28 cellular contexts compared by ENCODE assay signal in the genomic region with DNA sequence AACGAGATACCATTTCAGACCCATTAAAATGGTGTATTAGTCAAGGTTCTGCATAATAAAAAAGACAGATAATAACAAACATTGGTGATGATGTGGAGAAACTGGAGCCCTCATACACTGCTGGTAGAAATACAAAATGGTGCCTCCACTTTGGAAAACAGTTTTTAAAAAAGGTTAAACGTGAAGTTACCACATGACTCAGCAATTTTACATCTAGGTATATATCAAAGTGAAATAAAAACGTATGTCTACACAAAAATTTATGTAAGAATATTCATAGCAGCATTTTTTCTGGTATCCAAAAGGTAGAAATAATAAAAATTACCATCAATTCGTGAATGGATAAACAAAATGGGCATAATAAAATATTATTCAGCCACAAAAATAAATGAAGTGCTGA.
DNase-seq lines count a peak whose midpoint lies in the region; ATAC-seq, FAIRE-seq and TF ChIP-seq lines count a peak whose summit lies in the region.
"Had no signal": no experiment of that assay in that cellular context is flagged by ENCODE, and none has a peak within 500 bp of the region (broad histone marks: within the 10 kb centered on the region; RNA-seq: fewer than 3 reads in every experiment).

No MANE protein-coding gene starts in this region.

- no peaks in the 10 kb centered on the region; the same call in 1 of the 2 replicates for H3K9me3 ChIP-seq in HepG2 (ENCODE audit: low read length)
- no peaks in the 10 kb centered on the region for H3K9me3 ChIP-seq in right lobe of liver
- no peaks in the 10 kb centered on the region for H3K9me3 ChIP-seq in IMR-90 (ENCODE audit: control insufficient read depth, insufficient read depth, low read length)
- H3K9me3 ChIP-seq in H1 (ENCODE audit: insufficient read depth in 2 of 2, low read depth in 1 of 2, low read length in 1 of 2) = no peaks in the 10 kb centered on the region
- no peaks in the 10 kb centered on the region for H3K9me3 ChIP-seq in neuronal stem cell (replicated peaks in 1 of 2; ENCODE audit: control insufficient read depth in 2 of 2, insufficient read depth in 1 of 2, low read depth in 1 of 2, low read length in 2 of 2)
- H3K9me3 ChIP-seq: BE2C, BLaER1 had no signal

- H4K20me1 ChIP-seq in HepG2 (ENCODE audit: insufficient read depth, low read length) = no peaks in the 10 kb centered on the region
- H4K20me1 ChIP-seq in IMR-90 (ENCODE audit: insufficient read depth, low read length) = no peaks in the 10 kb centered on the region
- H4K20me1 ChIP-seq in H1 (replicated peaks in 1 of 2; ENCODE audit: control insufficient read depth in 1 of 2, insufficient read depth in 2 of 2, low read length in 2 of 2) = no peaks in the 10 kb centered on the region
- H4K20me1 ChIP-seq: BLaER1 had no signal

- H2AK5ac ChIP-seq in IMR-90 (ENCODE audit: low read depth, low read length) = no peak overlapping the region
- no peak overlapping the region for H2AK5ac ChIP-seq in H1 (ENCODE audit: low read depth, low read length)
- H2AK5ac ChIP-seq in neuronal stem cell (ENCODE audit: low read depth, low read length) = no peak overlapping the region

- TF ChIP-seq POLR2A in HepG2 (IDR thresholded peaks at IDR 0.05; ENCODE audit: insufficient read depth in 1 of 2, low read depth in 2 of 2, low read length in 2 of 2) = no peak
- no peak for TF ChIP-seq POLR2A in right lobe of liver (IDR thresholded peaks at IDR 0.05)
- no peak for TF ChIP-seq POLR2A in IMR-90 (IDR thresholded peaks at IDR 0.05; ENCODE audit: low read depth, low read length)
- no peak for TF ChIP-seq POLR2A in H1 (IDR thresholded peaks at IDR 0.05; ENCODE audit: control extremely low read depth in 1 of 2, low read depth in 2 of 2, low read length in 2 of 2)

- FAIRE-seq in HepG2 (lab: Jason Lieb, UNC) (no peak), H1 (lab: Jason Lieb, UNC) (no peak)
- FAIRE-seq: G401.6, GM12891, GM19239 had no signal

- H3K4me3 ChIP-seq in HepG2 (replicated peaks in 1 of 3; ENCODE audit: insufficient read depth in 1 of 3, low read depth in 2 of 3, low read length in 3 of 3) (no peak overlapping the region), right lobe of liver (no peak overlapping the region), IMR-90 (ENCODE audit: insufficient read depth, low read depth, low read length) (no peak overlapping the region), H1 (ENCODE audit: extremely low read depth in 1 of 4, insufficient read depth in 2 of 4, low read depth in 3 of 4, low read length in 4 of 4) (no peak overlapping the region), neuronal stem cell (ENCODE audit: low read length in 2 of 2) (no peak overlapping the region)
- H3K4me3 ChIP-seq: BLaER1 had no signal

- no peak overlapping the region for H2BK12ac ChIP-seq in H1 (ENCODE audit: low read depth, low read length)
- no peak overlapping the region for H2BK12ac ChIP-seq in neuronal stem cell (ENCODE audit: low read length)

- ATAC-seq in HepG2 (no peak), right lobe of liver (no peak), IMR-90 (ENCODE audit: low read depth) (no peak)
- ATAC-seq in stimulated activated memory B cell treated with anti-CD40 and anti-IgM and Interleukin-4, amounts not matched to agents 10 μg/mL and 1 μg/mL and 100 μg/mL, for 72 hours = no peak

- no TSS peak for BruUV-seq in HepG2 (replicated peaks; lab: Mats Ljungman, UMichigan)
- BruUV-seq in IMR-90 (replicated peaks; lab: Mats Ljungman, UMichigan) = no TSS peak

- H3K56ac ChIP-seq in IMR-90 (ENCODE audit: extremely low read depth, insufficient read depth, low read length) (no peak overlapping the region), H1 (replicated peaks; ENCODE audit: insufficient read length, low read depth, low read length) (no peak overlapping the region)

- DNase-seq in HepG2 (ENCODE audit: low spot score) (no peak), right lobe of liver (no peak), IMR-90 (no peak), H1 (ENCODE audit: low read depth in 1 of 2, low spot score in 2 of 2) (no peak), NCI-H1105 (lab: John Stamatoyannopoulos, UW) (no peak), neuronal stem cell (ENCODE audit: low spot score) (no peak)
- no peak for DNase-seq in NK-92 treated with Interleukin-12 subunit alpha and Interleukin-12 subunit beta, amount 100 ng/mL, for 24 hours (lab: John Stamatoyannopoulos, UW)
- DNase-seq: ACHN; BE2C; C1 segment of cervical spinal cord; CD4-positive, alpha-beta memory T cell; CD4-positive, CD25-positive, alpha-beta regulatory T cell; CD8-positive, alpha-beta memory T cell; COR-L47; DMS 273 treated with DMSO at 0.1 percent for 48 hours; DMS153; DMS53; DMS79; DND-41; EL; GF-D8 had no signal

- H3K79me1 ChIP-seq in IMR-90 (ENCODE audit: low read depth in 1 of 2, low read length in 2 of 2) (no peaks in the 10 kb centered on the region), H1 (ENCODE audit: low read depth, low read length) (no peaks in the 10 kb centered on the region), neuronal stem cell (ENCODE audit: low read depth, low read length) (no peaks in the 10 kb centered on the region)

- H3K9ac ChIP-seq in HepG2 (ENCODE audit: insufficient read depth, low read depth, low read length) = no peak overlapping the region
- no peak overlapping the region for H3K9ac ChIP-seq in IMR-90 (ENCODE audit: low read depth, low read length)
- H3K9ac ChIP-seq in H1 (replicated peaks in 1 of 4; ENCODE audit: extremely low read depth in 1 of 4, low read depth in 3 of 4, low read length in 3 of 4) = no peak overlapping the region
- H3K9ac ChIP-seq in neuronal stem cell (ENCODE audit: low read depth, low read length, poor library complexity) = no peak overlapping the region
- H3K9ac ChIP-seq: BLaER1 had no signal

- dilution Hi-C loops in IMR-90 (cut with HindIII; ENCODE audit: low sequenced_read_pairs, unreplicated experiment) = no loop called here

- no peak for TF ChIP-seq EP300 in HepG2 (IDR thresholded peaks at IDR 0.05; ENCODE audit: low read depth in 2 of 2, low read length in 2 of 2)
- no peak for TF ChIP-seq EP300 in HepG2 (CRISPR knock-in tag; IDR thresholded peaks at IDR 0.05; ENCODE audit: borderline replicate concordance)
- no peak for TF ChIP-seq EP300 in H1 (IDR thresholded peaks at IDR 0.05; ENCODE audit: borderline replicate concordance in 1 of 2, low read depth in 2 of 2, low read length in 2 of 2)

- H4K8ac ChIP-seq in IMR-90 (ENCODE audit: low read depth in 2 of 2, low read length in 2 of 2) (no peak overlapping the region), H1 (ENCODE audit: extremely low read depth, insufficient read depth, low read length) (no peak overlapping the region), neuronal stem cell (ENCODE audit: low read depth, low read length) (no peak overlapping the region)

- no peaks in the 10 kb centered on the region for H3K27me3 Mint-ChIP-seq in stimulated activated memory B cell treated with anti-CD40 and anti-IgM and Interleukin-4, amounts not matched to agents 10 μg/mL and 1 μg/mL and 100 μg/mL, for 72 hours
- H3K27me3 Mint-ChIP-seq: CD4-positive, CD25-positive, alpha-beta regulatory T cell had no signal

- H3K4me3 Mint-ChIP-seq in stimulated activated memory B cell treated with anti-CD40 and anti-IgM and Interleukin-4, amounts not matched to agents 10 μg/mL and 1 μg/mL and 100 μg/mL, for 72 hours = no peak overlapping the region
- H3K4me3 Mint-ChIP-seq: CD14-positive monocyte; CD4-positive, alpha-beta memory T cell; CD4-positive, CD25-positive, alpha-beta regulatory T cell; CD8-positive, alpha-beta memory T cell had no signal

- TF ChIP-seq CTCF in HepG2 (CRISPR knock-in tag; IDR thresholded peaks at IDR 0.05) (no peak), right lobe of liver (IDR thresholded peaks at IDR 0.05) (no peak), IMR-90 (conservative IDR thresholded peaks at IDR 0.05; ENCODE audit: low read depth, low read length) (no peak), H1 (IDR thresholded peaks at IDR 0.05; ENCODE audit: control extremely low read depth in 1 of 3, insufficient read depth in 1 of 3, low read depth in 1 of 3, low read length in 3 of 3) (no peak)

- 3% methylated on average over 4 of the region's 4 CpGs for WGBS in HepG2 (ENCODE audit: low lambda C conversion rate)
- 24% methylated on average over 4 of the region's 4 CpGs for WGBS in right lobe of liver (ENCODE audit: insufficient coverage, low coverage, low lambda C conversion rate, missing lambda C conversion rate)
- WGBS in IMR-90 (ENCODE audit: extremely low coverage in 2 of 2, insufficient read length in 1 of 2), 2 experiments = no CpG with 5 or more reads among the region's 4 CpGs
- WGBS in H1 (ENCODE audit: extremely low coverage in 1 of 2, insufficient coverage in 1 of 2, insufficient read length in 1 of 2, insufficient replicate concordance in 2 of 2, low coverage in 1 of 2, low lambda C conversion rate in 2 of 2, missing lambda C conversion rate in 1 of 2), 2 experiments = 85% methylated on average over 4 of the region's 4 CpGs; no CpG with 5 or more reads in 1 of the 2 experiments
- WGBS in neuronal stem cell (ENCODE audit: extremely low coverage in 2 of 2, insufficient read length in 2 of 2, insufficient replicate concordance in 1 of 2), 2 donors = no CpG with 5 or more reads among the region's 4 CpGs

- H3K14ac ChIP-seq in IMR-90 (replicated peaks; ENCODE audit: low read depth, low read length) = no peak overlapping the region
- no peak overlapping the region for H3K14ac ChIP-seq in H1 (ENCODE audit: insufficient read length)
- H3K14ac ChIP-seq in neuronal stem cell (ENCODE audit: low read length) = no peak overlapping the region

- H3K4me1 Mint-ChIP-seq in stimulated activated memory B cell treated with anti-CD40 and anti-IgM and Interleukin-4, amounts not matched to agents 10 μg/mL and 1 μg/mL and 100 μg/mL, for 72 hours = peaks cover 48% of the 10 kb centered on the region
- H3K4me1 Mint-ChIP-seq: CD14-positive monocyte; CD4-positive, alpha-beta memory T cell; CD8-positive, alpha-beta memory T cell had no signal

- H2BK120ac ChIP-seq in IMR-90 (ENCODE audit: low read depth, low read length) = no peak overlapping the region
- no peak overlapping the region for H2BK120ac ChIP-seq in H1 (replicated peaks; ENCODE audit: low read depth, low read length)
- H2BK120ac ChIP-seq in neuronal stem cell (ENCODE audit: low read depth, low read length) = no peak overlapping the region

- no peaks in the 10 kb centered on the region for H3K9me3 Mint-ChIP-seq in stimulated activated memory B cell treated with anti-CD40 and anti-IgM and Interleukin-4, amounts not matched to agents 10 μg/mL and 1 μg/mL and 100 μg/mL, for 72 hours
- H3K9me3 Mint-ChIP-seq: CD4-positive, alpha-beta memory T cell; CD8-positive, alpha-beta memory T cell had no signal

- no peak overlapping the region for H2BK20ac ChIP-seq in IMR-90 (ENCODE audit: low read depth, low read length)
- H2BK20ac ChIP-seq in H1 (ENCODE audit: low read length) = no peak overlapping the region

- no peak overlapping the region for H2AK9ac ChIP-seq in IMR-90 (replicated peaks; ENCODE audit: low read depth, low read length, poor library complexity)

- H3K23me2 ChIP-seq in H1 (ENCODE audit: low read depth, low read length) = no peaks in the 10 kb centered on the region

- H3K27ac ChIP-seq in HepG2 (ENCODE audit: extremely low read length, insufficient read depth, low read length) (no peak overlapping the region), right lobe of liver (no peak overlapping the region), IMR-90 (ENCODE audit: insufficient read depth, low read length) (no peak overlapping the region), H1 (ENCODE audit: low read depth, low read length) (no peak overlapping the region), neuronal stem cell (replicated peaks; ENCODE audit: low read length) (no peak overlapping the region)
- H3K27ac ChIP-seq: 22Rv1, BLaER1 had no signal

- H2BK5ac ChIP-seq in IMR-90 (ENCODE audit: low read depth, low read length, poor library complexity, severe bottlenecking) (no peak overlapping the region), H1 (ENCODE audit: low read depth, low read length) (no peak overlapping the region), neuronal stem cell (ENCODE audit: low read length) (no peak overlapping the region)

- no peaks in the 10 kb centered on the region for H3K9me1 ChIP-seq in IMR-90 (ENCODE audit: insufficient read depth, low read length)

- peak overlapping the region; percentile 47 for H3K27ac Mint-ChIP-seq in stimulated activated memory B cell treated with anti-CD40 and anti-IgM and Interleukin-4, amounts not matched to agents 10 μg/mL and 1 μg/mL and 100 μg/mL, for 72 hours
- H3K27ac Mint-ChIP-seq: CD14-positive monocyte; CD4-positive, alpha-beta memory T cell; CD4-positive, CD25-positive, alpha-beta regulatory T cell; CD8-positive, alpha-beta memory T cell had no signal

- H3K36me3 ChIP-seq in HepG2 (replicated peaks in 1 of 2; ENCODE audit: control insufficient read depth in 1 of 2, insufficient read depth in 2 of 2, low read length in 2 of 2) (no peaks in the 10 kb centered on the region), right lobe of liver (no peaks in the 10 kb centered on the region), IMR-90 (ENCODE audit: control insufficient read depth, insufficient read depth, low read length) (no peaks in the 10 kb centered on the region), H1 (ENCODE audit: control insufficient read depth in 2 of 4, insufficient read depth in 4 of 4, low read length in 3 of 4) (no peaks in the 10 kb centered on the region), neuronal stem cell (replicated peaks in 1 of 2; ENCODE audit: control insufficient read depth in 2 of 2, insufficient read depth in 2 of 2, low read length in 2 of 2) (no peaks in the 10 kb centered on the region)
- H3K36me3 ChIP-seq: BE2C, BLaER1 had no signal

- no peak overlapping the region for H2AFZ ChIP-seq in HepG2 (ENCODE audit: low read length)
- no peak overlapping the region for H2AFZ ChIP-seq in IMR-90 (replicated peaks; ENCODE audit: low read length, poor library complexity)
- no peak overlapping the region for H2AFZ ChIP-seq in H1 (ENCODE audit: low read length)
- no peak overlapping the region for H2AFZ ChIP-seq in neuronal stem cell (ENCODE audit: low read length)

- H3K18ac ChIP-seq in IMR-90 (ENCODE audit: low read depth, low read length) = no peak overlapping the region
- no peak overlapping the region for H3K18ac ChIP-seq in H1 (ENCODE audit: extremely low read depth, low read length)
- H3K18ac ChIP-seq in neuronal stem cell (ENCODE audit: low read length) = no peak overlapping the region

- H3K36me3 Mint-ChIP-seq in stimulated activated memory B cell treated with anti-CD40 and anti-IgM and Interleukin-4, amounts not matched to agents 10 μg/mL and 1 μg/mL and 100 μg/mL, for 72 hours = peaks cover 5% of the 10 kb centered on the region
- H3K36me3 Mint-ChIP-seq: CD14-positive monocyte; CD4-positive, alpha-beta memory T cell; CD4-positive, CD25-positive, alpha-beta regulatory T cell; CD8-positive, alpha-beta memory T cell had no signal

- H2BK15ac ChIP-seq in IMR-90 (ENCODE audit: low read depth, low read length) (no peak overlapping the region), H1 (ENCODE audit: low read length) (no peak overlapping the region), neuronal stem cell (ENCODE audit: low read length) (no peak overlapping the region)

- H3K4me1 ChIP-seq in HepG2 (ENCODE audit: insufficient read depth, low read length) (no peaks in the 10 kb centered on the region), right lobe of liver (no peaks in the 10 kb centered on the region), IMR-90 (ENCODE audit: control insufficient read depth, insufficient read depth, low read length) (no peaks in the 10 kb centered on the region), H1 (replicated peaks in 1 of 4; ENCODE audit: control insufficient read depth in 3 of 4, insufficient read depth in 4 of 4, low read length in 3 of 4) (no peaks in the 10 kb centered on the region), neuronal stem cell (ENCODE audit: control insufficient read depth in 2 of 2, insufficient read depth in 1 of 2, low read depth in 1 of 2, low read length in 2 of 2) (no peaks in the 10 kb centered on the region)
- H3K4me1 ChIP-seq: BE2C had no signal

- H3K27me3 ChIP-seq in HepG2 (ENCODE audit: control insufficient read depth in 1 of 2, insufficient read depth in 2 of 2, low read length in 2 of 2) = no peaks in the 10 kb centered on the region
- H3K27me3 ChIP-seq in right lobe of liver = no peaks in the 10 kb centered on the region
- 0 out of 2 replicates have a peak, but pooled peaks cover 2% of the 10 kb centered on the region for H3K27me3 ChIP-seq in IMR-90 (ENCODE audit: control insufficient read depth, insufficient read depth, low read length)
- no peaks in the 10 kb centered on the region for H3K27me3 ChIP-seq in H1 (replicated peaks in 1 of 4; ENCODE audit: control insufficient read depth in 3 of 4, extremely low read depth in 1 of 4, insufficient read depth in 3 of 4, low read length in 3 of 4)
- no peaks in the 10 kb centered on the region for H3K27me3 ChIP-seq in neuronal stem cell (ENCODE audit: control insufficient read depth in 3 of 3, insufficient read depth in 3 of 3, low read depth in 1 of 3, low read length in 3 of 3)
- H3K27me3 ChIP-seq: BE2C, BLaER1 had no signal

- H4K5ac ChIP-seq in IMR-90 (ENCODE audit: low read depth, low read length) = no peak overlapping the region
- H4K5ac ChIP-seq in H1 (ENCODE audit: insufficient read length, low read depth, low read length) = no peak overlapping the region

- H3K23ac ChIP-seq in IMR-90 (ENCODE audit: low read depth, low read length) (no peak overlapping the region), H1 (ENCODE audit: insufficient read length) (no peak overlapping the region), neuronal stem cell (ENCODE audit: low read depth, low read length, poor library complexity) (no peak overlapping the region)

- TF ChIP-seq RAD21 in HepG2 (CRISPR knock-in tag; IDR thresholded peaks at IDR 0.05) (no peak), IMR-90 (IDR thresholded peaks at IDR 0.05; ENCODE audit: low read length) (no peak), H1 (IDR thresholded peaks at IDR 0.05 in 1 of 2, conservative IDR thresholded peaks at IDR 0.05 in 1 of 2; ENCODE audit: low read depth in 2 of 2, low read length in 2 of 2) (no peak)

- intact Hi-C loops in HepG2 (cut with micrococcal nuclease; ENCODE audit: unreplicated experiment) (no loop called here), right lobe of liver (cut with DNase I) (no loop called here), IMR-90 (cut with micrococcal nuclease) (no loop called here)

- POLR2A ChIA-PET in HepG2 (lab: Yijun Ruan, JAX) (no interaction called here), IMR-90 (lab: Charles Lee; ENCODE audit: unreplicated experiment) (no interaction called here), H1 (lab: Charles Lee; ENCODE audit: partially characterized antibody) (no interaction called here)

- in situ Hi-C loops in HepG2 (cut with HindIII; ENCODE audit: extremely low pct_ligation_motif_present, low pct_unique_long_range_greater_than_20kb) (no loop called here), IMR-90 (cut with MboI; ENCODE audit: low sequenced_read_pairs) (no loop called here)

- no peak overlapping the region for H3K4me2 ChIP-seq in HepG2 (ENCODE audit: low read depth, low read length)
- H3K4me2 ChIP-seq in IMR-90 (ENCODE audit: low read depth, low read length) = no peak overlapping the region
- no peak overlapping the region for H3K4me2 ChIP-seq in H1 (ENCODE audit: insufficient read depth in 1 of 2, low read depth in 2 of 2, low read length in 2 of 2)
- H3K4me2 ChIP-seq in neuronal stem cell (ENCODE audit: insufficient read depth, low read length, poor library complexity, severe bottlenecking) = no peak overlapping the region
- H3K4me2 ChIP-seq: BLaER1 had no signal

- CTCF ChIA-PET in HepG2 (lab: Yijun Ruan, JAX; ENCODE audit: low intra/inter-chr PET ratio, low total read pairs) = no interaction called here
- CTCF ChIA-PET in IMR-90 (lab: Yijun Ruan, JAX) = no interaction called here
- CTCF ChIA-PET in H1 (lab: Charles Lee; ENCODE audit: partially characterized antibody) = no interaction called here

- no peak overlapping the region for H3K4ac ChIP-seq in IMR-90 (ENCODE audit: low read depth, low read length)
- no peak overlapping the region for H3K4ac ChIP-seq in H1 (replicated peaks; ENCODE audit: insufficient read length, low read depth, low read length)
- H3K4ac ChIP-seq in neuronal stem cell (ENCODE audit: low read length) = no peak overlapping the region

- H3K79me2 ChIP-seq in HepG2 (ENCODE audit: insufficient read depth, low read length) = no peaks in the 10 kb centered on the region
- H3K79me2 ChIP-seq in H1 (ENCODE audit: control insufficient read depth in 1 of 2, insufficient read depth in 2 of 2, low read length in 2 of 2) = no peaks in the 10 kb centered on the region

- H4K91ac ChIP-seq in IMR-90 (ENCODE audit: insufficient read depth, low read depth, low read length) = no peak overlapping the region
- no peak overlapping the region for H4K91ac ChIP-seq in H1 (replicated peaks; ENCODE audit: insufficient read length, low read length)
- no peak overlapping the region for H4K91ac ChIP-seq in neuronal stem cell (ENCODE audit: low read depth, low read length, poor library complexity)

Comparison
In these comparisons a context has a peak if more than half of its experiments do, and no peak if none do; other contexts are left out.
1. Of the 41 proteins assayed by ChIP-seq in both HepG2 and H1: peak only in HepG2: none; only in H1: none; in both: MAFK; in neither: 40.